8 cellular contexts compared by ENCODE assay signal in the genomic region with DNA sequence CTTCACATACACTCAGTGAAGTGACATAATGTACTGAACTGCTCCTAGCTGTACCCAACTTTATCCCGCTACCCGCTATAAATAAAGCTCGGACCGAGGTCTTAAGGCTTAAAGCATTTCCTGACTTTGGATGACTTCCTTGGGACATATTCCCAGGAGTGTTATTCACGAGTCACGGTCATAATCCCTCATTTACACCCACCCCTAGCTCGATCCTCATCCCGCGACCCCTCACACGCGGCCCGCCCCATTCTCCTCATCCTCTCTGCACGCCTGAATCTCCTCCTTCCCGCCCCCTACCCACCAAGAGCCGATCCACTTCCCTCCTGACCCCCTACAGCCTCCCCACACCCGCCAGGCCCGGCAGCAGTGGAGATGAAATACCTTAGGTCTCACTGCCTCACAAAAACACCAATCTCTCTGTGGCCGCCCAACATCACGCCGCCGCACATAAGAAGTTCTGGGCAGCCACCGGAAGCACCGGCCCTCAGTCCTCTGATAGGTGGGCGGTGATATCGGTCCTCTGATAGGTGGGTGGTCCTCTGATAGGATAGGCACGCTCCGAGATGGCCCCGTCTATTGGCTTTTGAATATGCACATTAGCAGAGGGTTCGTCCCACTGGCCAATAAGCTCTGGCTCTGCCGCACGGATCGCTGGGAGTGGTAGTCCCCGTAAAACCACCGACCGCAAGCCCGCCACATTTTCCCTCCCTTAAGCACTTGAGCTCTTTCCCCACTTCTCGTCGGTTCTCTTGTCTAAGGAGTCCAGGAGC. TPM values are rescaled to one million over a fixed set of nuclear protein-coding genes. Genes with fewer than 3 reads are reported as not detected.
DNase-seq lines count a peak whose midpoint lies in the region; ATAC-seq, FAIRE-seq and TF ChIP-seq lines count a peak whose summit lies in the region.

A gene with protein sequence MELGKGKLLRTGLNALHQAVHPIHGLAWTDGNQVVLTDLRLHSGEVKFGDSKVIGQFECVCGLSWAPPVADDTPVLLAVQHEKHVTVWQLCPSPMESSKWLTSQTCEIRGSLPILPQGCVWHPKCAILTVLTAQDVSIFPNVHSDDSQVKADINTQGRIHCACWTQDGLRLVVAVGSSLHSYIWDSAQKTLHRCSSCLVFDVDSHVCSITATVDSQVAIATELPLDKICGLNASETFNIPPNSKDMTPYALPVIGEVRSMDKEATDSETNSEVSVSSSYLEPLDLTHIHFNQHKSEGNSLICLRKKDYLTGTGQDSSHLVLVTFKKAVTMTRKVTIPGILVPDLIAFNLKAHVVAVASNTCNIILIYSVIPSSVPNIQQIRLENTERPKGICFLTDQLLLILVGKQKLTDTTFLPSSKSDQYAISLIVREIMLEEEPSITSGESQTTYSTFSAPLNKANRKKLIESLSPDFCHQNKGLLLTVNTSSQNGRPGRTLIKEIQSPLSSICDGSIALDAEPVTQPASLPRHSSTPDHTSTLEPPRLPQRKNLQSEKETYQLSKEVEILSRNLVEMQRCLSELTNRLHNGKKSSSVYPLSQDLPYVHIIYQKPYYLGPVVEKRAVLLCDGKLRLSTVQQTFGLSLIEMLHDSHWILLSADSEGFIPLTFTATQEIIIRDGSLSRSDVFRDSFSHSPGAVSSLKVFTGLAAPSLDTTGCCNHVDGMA (minus strand): TSS at position 462 of the 773 bp plus-strand sequence. CDS start 7,897 bp downstream, outside the sequence.

- peak; percentile 92 for TF ChIP-seq POLR2A in GM12892 (IDR thresholded peaks at IDR 0.05; ENCODE audit: low read depth, low read length)

- ATAC-seq in HG02852 (IDR thresholded peaks at IDR 0.05; ENCODE audit: unreplicated experiment) (peak; percentile 99), left cardiac atrium (peak; percentile 99 to 100)

- peak; percentile 68 for DNase-seq in GM12892 (ENCODE audit: insufficient read length)
- DNase-seq in NCI-H146 (lab: John Stamatoyannopoulos, UW): peak; percentile 99
- peak; percentile 86 to 98 (median 91) for DNase-seq in T-helper 1 cell
- DNase-seq in amniotic epithelial cell (ENCODE audit: low read depth): peak; percentile 99
- peak; percentile 97 for DNase-seq in left cardiac atrium
- DNase-seq in posterior vena cava (ENCODE audit: low spot score): peak; percentile 98
- DNase-seq in ureter (ENCODE audit: low spot score): peak; percentile 96

- intact Hi-C loops in left cardiac atrium (cut with DNase I) (loop anchor here in 1 of 2 donors (5.0 kb wide), 1 partner anchor 120 kb away; the partner anchor contains the start of gene ATAD2B), posterior vena cava (cut with DNase I) (no loop called here)

- FAIRE-seq in GM12892 (lab: Jason Lieb, UNC): peak; percentile 93

RNA-seq across cellular contexts. Expression of the gene that starts here (rescaled TPM):
- 6.6 TPM for polyA plus RNA-seq in GM12892 (2012; ENCODE audit: missing spikeins)
- total RNA-seq in left cardiac atrium: 1 to 10 TPM; 5.5 to 6.6 TPM
- total RNA-seq in posterior vena cava: 1 to 10 TPM; 5.6 to 5.7 TPM
- 13.6 TPM for total RNA-seq in ureter

Comparison
In these comparisons a context has a peak if more than half of its experiments do, and no peak if none do; other contexts are left out.
1. Peak in every context shown above with its lines: DNase-seq and ATAC-seq.